In genomic region chr10:102432162-102432950, GRCh38 we compare ENCODE assay signal across 1 cellular context.
TF ChIP-seq lines count a peak whose summit lies in the region.

Gene CUEDC2, minus strand, starts transcription at chr10:102432574. Its CDS starts 7,386 bp downstream, at chr10:102425188.

TF ChIP-seq in HepG2, 621 proteins besides CTCF, POLR2A, EP300 and RAD21 (continued from another document and continues in another):
- TF ChIP-seq BATF2 (CRISPR knock-in tag; IDR thresholded peaks at IDR 0.05) = no peak
- 0 out of 2 replicates have a peak, but pooled peaks have one; percentile 39 for TF ChIP-seq ZMAT3 (CRISPR knock-in tag; conservative IDR thresholded peaks at IDR 0.05)
- peak; percentile 92 for TF ChIP-seq SP5 (CRISPR knock-in tag; IDR thresholded peaks at IDR 0.05; ENCODE audit: borderline replicate concordance, low read depth)
- TF ChIP-seq MXD3 (CRISPR knock-in tag; IDR thresholded peaks at IDR 0.05) = peak; percentile 74
- TF ChIP-seq DNMT1 (CRISPR knock-in tag; IDR thresholded peaks at IDR 0.05) = no peak
- peak; percentile 72; the same call in 1 of the 3 replicates for TF ChIP-seq MXI1 (IDR thresholded peaks at IDR 0.05; ENCODE audit: borderline replicate concordance, low read depth, low read length)
- TF ChIP-seq RXRA (CRISPR knock-in tag; IDR thresholded peaks at IDR 0.05) = peak; percentile 59
- TF ChIP-seq NFYC (CRISPR knock-in tag; IDR thresholded peaks at IDR 0.05) = peak; percentile 56
- TF ChIP-seq MXD4 (CRISPR knock-in tag; IDR thresholded peaks at IDR 0.05) = peak; percentile 56; the same call in 1 of the 2 replicates
- peak; percentile 89 for TF ChIP-seq ZNF772 (CRISPR knock-in tag; IDR thresholded peaks at IDR 0.05)
- 0 out of 2 replicates have a peak, but pooled peaks have one; percentile 26 for TF ChIP-seq TOE1 (CRISPR knock-in tag; IDR thresholded peaks at IDR 0.05)
- TF ChIP-seq, protein P1, sequence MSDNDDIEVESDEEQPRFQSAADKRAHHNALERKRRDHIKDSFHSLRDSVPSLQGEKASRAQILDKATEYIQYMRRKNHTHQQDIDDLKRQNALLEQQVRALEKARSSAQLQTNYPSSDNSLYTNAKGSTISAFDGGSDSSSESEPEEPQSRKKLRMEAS (IDR thresholded peaks at IDR 0.05) = peak; percentile 70
- peak; percentile 87 for TF ChIP-seq ZFP91 (CRISPR knock-in tag; IDR thresholded peaks at IDR 0.05; ENCODE audit: borderline replicate concordance)
- peak; percentile 34; the same call in 1 of the 2 replicates for TF ChIP-seq ZSCAN25 (CRISPR knock-in tag; IDR thresholded peaks at IDR 0.05)
- no peak for TF ChIP-seq ZSCAN5A (CRISPR knock-in tag; IDR thresholded peaks at IDR 0.05; ENCODE audit: borderline replicate concordance)
- TF ChIP-seq, protein P2, sequence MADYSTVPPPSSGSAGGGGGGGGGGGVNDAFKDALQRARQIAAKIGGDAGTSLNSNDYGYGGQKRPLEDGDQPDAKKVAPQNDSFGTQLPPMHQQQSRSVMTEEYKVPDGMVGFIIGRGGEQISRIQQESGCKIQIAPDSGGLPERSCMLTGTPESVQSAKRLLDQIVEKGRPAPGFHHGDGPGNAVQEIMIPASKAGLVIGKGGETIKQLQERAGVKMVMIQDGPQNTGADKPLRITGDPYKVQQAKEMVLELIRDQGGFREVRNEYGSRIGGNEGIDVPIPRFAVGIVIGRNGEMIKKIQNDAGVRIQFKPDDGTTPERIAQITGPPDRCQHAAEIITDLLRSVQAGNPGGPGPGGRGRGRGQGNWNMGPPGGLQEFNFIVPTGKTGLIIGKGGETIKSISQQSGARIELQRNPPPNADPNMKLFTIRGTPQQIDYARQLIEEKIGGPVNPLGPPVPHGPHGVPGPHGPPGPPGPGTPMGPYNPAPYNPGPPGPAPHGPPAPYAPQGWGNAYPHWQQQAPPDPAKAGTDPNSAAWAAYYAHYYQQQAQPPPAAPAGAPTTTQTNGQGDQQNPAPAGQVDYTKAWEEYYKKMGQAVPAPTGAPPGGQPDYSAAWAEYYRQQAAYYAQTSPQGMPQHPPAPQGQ (CRISPR knock-in tag; IDR thresholded peaks at IDR 0.05; ENCODE audit: borderline replicate concordance) = 0 out of 2 replicates have a peak, but pooled peaks have one; percentile 73
- peak; percentile 84; the same call in 1 of the 2 replicates for TF ChIP-seq NRL (CRISPR knock-in tag; IDR thresholded peaks at IDR 0.05; ENCODE audit: borderline replicate concordance)
- peak; percentile 78; the same call in 1 of the 2 replicates for TF ChIP-seq ZBTB3 (CRISPR knock-in tag; IDR thresholded peaks at IDR 0.05; ENCODE audit: borderline replicate concordance, low read depth)
- TF ChIP-seq IKZF1 (IDR thresholded peaks at IDR 0.05) = no peak
- TF ChIP-seq ZBTB14 (CRISPR knock-in tag; IDR thresholded peaks at IDR 0.05) = peak; percentile 75
- TF ChIP-seq, protein P3, sequence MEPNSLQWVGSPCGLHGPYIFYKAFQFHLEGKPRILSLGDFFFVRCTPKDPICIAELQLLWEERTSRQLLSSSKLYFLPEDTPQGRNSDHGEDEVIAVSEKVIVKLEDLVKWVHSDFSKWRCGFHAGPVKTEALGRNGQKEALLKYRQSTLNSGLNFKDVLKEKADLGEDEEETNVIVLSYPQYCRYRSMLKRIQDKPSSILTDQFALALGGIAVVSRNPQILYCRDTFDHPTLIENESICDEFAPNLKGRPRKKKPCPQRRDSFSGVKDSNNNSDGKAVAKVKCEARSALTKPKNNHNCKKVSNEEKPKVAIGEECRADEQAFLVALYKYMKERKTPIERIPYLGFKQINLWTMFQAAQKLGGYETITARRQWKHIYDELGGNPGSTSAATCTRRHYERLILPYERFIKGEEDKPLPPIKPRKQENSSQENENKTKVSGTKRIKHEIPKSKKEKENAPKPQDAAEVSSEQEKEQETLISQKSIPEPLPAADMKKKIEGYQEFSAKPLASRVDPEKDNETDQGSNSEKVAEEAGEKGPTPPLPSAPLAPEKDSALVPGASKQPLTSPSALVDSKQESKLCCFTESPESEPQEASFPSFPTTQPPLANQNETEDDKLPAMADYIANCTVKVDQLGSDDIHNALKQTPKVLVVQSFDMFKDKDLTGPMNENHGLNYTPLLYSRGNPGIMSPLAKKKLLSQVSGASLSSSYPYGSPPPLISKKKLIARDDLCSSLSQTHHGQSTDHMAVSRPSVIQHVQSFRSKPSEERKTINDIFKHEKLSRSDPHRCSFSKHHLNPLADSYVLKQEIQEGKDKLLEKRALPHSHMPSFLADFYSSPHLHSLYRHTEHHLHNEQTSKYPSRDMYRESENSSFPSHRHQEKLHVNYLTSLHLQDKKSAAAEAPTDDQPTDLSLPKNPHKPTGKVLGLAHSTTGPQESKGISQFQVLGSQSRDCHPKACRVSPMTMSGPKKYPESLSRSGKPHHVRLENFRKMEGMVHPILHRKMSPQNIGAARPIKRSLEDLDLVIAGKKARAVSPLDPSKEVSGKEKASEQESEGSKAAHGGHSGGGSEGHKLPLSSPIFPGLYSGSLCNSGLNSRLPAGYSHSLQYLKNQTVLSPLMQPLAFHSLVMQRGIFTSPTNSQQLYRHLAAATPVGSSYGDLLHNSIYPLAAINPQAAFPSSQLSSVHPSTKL (CRISPR knock-in tag; IDR thresholded peaks at IDR 0.05) = peak; percentile 43
- no peak for TF ChIP-seq ATM (IDR thresholded peaks at IDR 0.05; ENCODE audit: borderline replicate concordance)
- peak; percentile 69 for TF ChIP-seq ZSCAN9 (CRISPR knock-in tag; IDR thresholded peaks at IDR 0.05; ENCODE audit: borderline replicate concordance)
- TF ChIP-seq, protein P4, sequence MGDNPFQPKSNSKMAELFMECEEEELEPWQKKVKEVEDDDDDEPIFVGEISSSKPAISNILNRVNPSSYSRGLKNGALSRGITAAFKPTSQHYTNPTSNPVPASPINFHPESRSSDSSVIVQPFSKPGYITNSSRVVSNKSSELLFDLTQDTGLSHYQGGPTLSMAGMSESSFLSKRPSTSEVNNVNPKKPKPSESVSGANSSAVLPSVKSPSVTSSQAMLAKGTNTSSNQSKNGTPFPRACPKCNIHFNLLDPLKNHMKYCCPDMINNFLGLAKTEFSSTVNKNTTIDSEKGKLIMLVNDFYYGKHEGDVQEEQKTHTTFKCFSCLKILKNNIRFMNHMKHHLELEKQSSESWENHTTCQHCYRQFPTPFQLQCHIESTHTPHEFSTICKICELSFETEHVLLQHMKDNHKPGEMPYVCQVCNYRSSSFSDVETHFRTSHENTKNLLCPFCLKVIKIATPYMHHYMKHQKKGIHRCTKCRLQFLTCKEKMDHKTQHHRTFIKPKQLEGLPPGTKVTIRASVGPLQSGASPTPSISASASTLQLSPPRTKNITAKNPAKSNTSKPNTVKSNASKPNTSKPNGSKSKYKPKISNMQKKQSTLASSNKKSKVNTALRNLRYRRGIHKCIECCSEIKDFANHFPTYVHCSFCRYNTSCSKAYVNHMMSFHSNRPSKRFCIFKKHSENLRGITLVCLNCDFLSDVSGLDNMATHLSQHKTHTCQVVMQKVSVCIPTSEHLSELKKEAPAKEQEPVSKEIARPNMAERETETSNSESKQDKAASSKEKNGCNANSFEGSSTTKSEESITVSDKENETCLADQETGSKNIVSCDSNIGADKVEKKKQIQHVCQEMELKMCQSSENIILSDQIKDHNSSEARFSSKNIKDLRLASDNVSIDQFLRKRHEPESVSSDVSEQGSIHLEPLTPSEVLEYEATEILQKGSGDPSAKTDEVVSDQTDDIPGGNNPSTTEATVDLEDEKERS (CRISPR knock-in tag; IDR thresholded peaks at IDR 0.05) = peak; percentile 47; the same call in 1 of the 2 replicates
- TF ChIP-seq, protein P5, sequence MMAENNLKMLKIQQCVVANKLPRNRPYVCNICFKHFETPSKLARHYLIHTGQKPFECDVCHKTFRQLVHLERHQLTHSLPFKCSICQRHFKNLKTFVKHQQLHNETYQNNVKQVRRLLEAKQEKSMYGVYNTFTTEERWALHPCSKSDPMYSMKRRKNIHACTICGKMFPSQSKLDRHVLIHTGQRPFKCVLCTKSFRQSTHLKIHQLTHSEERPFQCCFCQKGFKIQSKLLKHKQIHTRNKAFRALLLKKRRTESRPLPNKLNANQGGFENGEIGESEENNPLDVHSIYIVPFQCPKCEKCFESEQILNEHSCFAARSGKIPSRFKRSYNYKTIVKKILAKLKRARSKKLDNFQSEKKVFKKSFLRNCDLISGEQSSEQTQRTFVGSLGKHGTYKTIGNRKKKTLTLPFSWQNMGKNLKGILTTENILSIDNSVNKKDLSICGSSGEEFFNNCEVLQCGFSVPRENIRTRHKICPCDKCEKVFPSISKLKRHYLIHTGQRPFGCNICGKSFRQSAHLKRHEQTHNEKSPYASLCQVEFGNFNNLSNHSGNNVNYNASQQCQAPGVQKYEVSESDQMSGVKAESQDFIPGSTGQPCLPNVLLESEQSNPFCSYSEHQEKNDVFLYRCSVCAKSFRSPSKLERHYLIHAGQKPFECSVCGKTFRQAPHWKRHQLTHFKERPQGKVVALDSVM (CRISPR knock-in tag; IDR thresholded peaks at IDR 0.05) = no peak; the same call in 1 of the 2 replicates
- 0 out of 2 replicates have a peak, but pooled peaks have one; percentile 64 for TF ChIP-seq ZNF619 (CRISPR knock-in tag; IDR thresholded peaks at IDR 0.05)
- peak; percentile 52; the same call in 1 of the 2 replicates for TF ChIP-seq MYC (CRISPR knock-in tag; IDR thresholded peaks at IDR 0.05; ENCODE audit: borderline replicate concordance)
- TF ChIP-seq HHEX (CRISPR knock-in tag; IDR thresholded peaks at IDR 0.05) = no peak
- TF ChIP-seq ZNF710 (CRISPR knock-in tag; IDR thresholded peaks at IDR 0.05; ENCODE audit: borderline replicate concordance) = peak; percentile 63; the same call in 1 of the 2 replicates
- TF ChIP-seq ZFP36 (IDR thresholded peaks at IDR 0.05; ENCODE audit: borderline replicate concordance, low read depth, low read length, partially characterized antibody) = no peak
- peak; percentile 51; the same call in 1 of the 2 replicates for TF ChIP-seq HNRNPL (IDR thresholded peaks at IDR 0.05; ENCODE audit: low read depth, low read length)
- TF ChIP-seq ZNF124 (CRISPR knock-in tag; IDR thresholded peaks at IDR 0.05) = peak; percentile 62; the same call in 1 of the 2 replicates
- TF ChIP-seq E2F5 (CRISPR knock-in tag; conservative IDR thresholded peaks at IDR 0.05) = peak; percentile 47; the same call in 1 of the 2 replicates
